8 cellular contexts compared by ENCODE assay signal in genomic region chr3:138915503-138916498, GRCh38. TPM values are rescaled to one million over a fixed set of nuclear protein-coding genes. Genes with fewer than 3 reads are reported as not detected.
DNase-seq lines count a peak whose midpoint lies in the region; ATAC-seq and TF ChIP-seq lines count a peak whose summit lies in the region.

No MANE protein-coding gene starts in this region.

- peak; percentile 83 for ATAC-seq in GM19023 (IDR thresholded peaks at IDR 0.05; ENCODE audit: unreplicated experiment)
- ATAC-seq in HG03280 (IDR thresholded peaks at IDR 0.05; ENCODE audit: unreplicated experiment): peak; percentile 81

- peak; percentile 69 for TF ChIP-seq CTCF in AG10803 (conservative IDR thresholded peaks at IDR 0.05; ENCODE audit: low read length)

- H3K4me3 ChIP-seq in AG10803 (ENCODE audit: low read length): peak overlapping the region; percentile 90

- DNase-seq in AG10803 (ENCODE audit: low read depth) (peak; percentile 92), NCI-H345 treated with DMSO at 0.1 percent for 48 hours (lab: John Stamatoyannopoulos, UW; ENCODE audit: unreplicated experiment) (peak; percentile 60), cerebellum (ENCODE audit: low spot score) (peak; percentile 83), kidney glomerular epithelial cell (lab: John Stamatoyannopoulos, UW) (peak; percentile 79)
- peak; percentile 69 for DNase-seq in activated CD4-positive, alpha-beta T cell treated with anti-CD3 and anti-CD28 coated beads for 1 hour
- peak; percentile 66 to 80 for DNase-seq in stimulated activated CD4-positive, alpha-beta T cell treated with anti-CD3 and anti-CD28 coated beads, Interleukin-15, amount 100 ng/mL, for 48 hours (ENCODE audit: low read depth in 2 of 2)

RNA-seq across cellular contexts. Expression of gene FOXL2, which starts 31.1 kb away (rescaled TPM):
- 0.45 TPM for total RNA-seq in cerebellum

RNA-seq across cellular contexts. Expression of gene FOXL2NB, which starts 31.2 kb away (rescaled TPM):
- total RNA-seq in cerebellum: 1.9 TPM

Comparison
In these comparisons a context has a peak if more than half of its experiments do, and no peak if none do; other contexts are left out.
1. Peak in every context shown above with its lines: DNase-seq, ATAC-seq and H3K4me3 ChIP-seq.